In genomic region chr14:66105819-66106218, GRCh38 we compare ENCODE assay signal across 17 cellular contexts.
DNase-seq lines count a peak whose midpoint lies in the region; ATAC-seq and TF ChIP-seq lines count a peak whose summit lies in the region.
"Had no signal": no experiment of that assay in that cellular context is flagged by ENCODE, and none has a peak within 500 bp of the region (broad histone marks: within the 10 kb centered on the region; RNA-seq: fewer than 3 reads in every experiment).

No MANE protein-coding gene starts in this region.

- H3K4me3 Mint-ChIP-seq in stimulated activated naive B cell treated with anti-CD40 and anti-IgM and Interleukin-4, amounts not matched to agents 10 μg/mL and 1 μg/mL and 100 μg/mL, for 72 hours = no peak overlapping the region
- H3K4me3 Mint-ChIP-seq: activated naive CD8-positive, alpha-beta T cell treated with anti-CD3 and anti-CD28 coated beads for 36 hours; CD4-positive, alpha-beta memory T cell; HFFc6; nephron had no signal

- H3K4me1 Mint-ChIP-seq in stimulated activated naive B cell treated with anti-CD40 and anti-IgM and Interleukin-4, amounts not matched to agents 10 μg/mL and 1 μg/mL and 100 μg/mL, for 72 hours = no peaks in the 10 kb centered on the region
- H3K4me1 Mint-ChIP-seq: activated naive CD8-positive, alpha-beta T cell treated with anti-CD3 and anti-CD28 coated beads for 36 hours had no signal

- in situ Hi-C loops in brain microvascular endothelial cell (cut with HindIII; ENCODE audit: low pct_ligation_motif_present, low sequenced_read_pairs) = no loop called here

- H3K9me3 Mint-ChIP-seq in stimulated activated naive B cell treated with anti-CD40 and anti-IgM and Interleukin-4, amounts not matched to agents 10 μg/mL and 1 μg/mL and 100 μg/mL, for 72 hours = no peaks in the 10 kb centered on the region
- H3K9me3 Mint-ChIP-seq: activated naive CD8-positive, alpha-beta T cell treated with anti-CD3 and anti-CD28 coated beads for 36 hours; CD4-positive, alpha-beta memory T cell; nephron had no signal

- DNase-seq in Daoy (ENCODE audit: low read depth) (peak; percentile 41), HS-5 (ENCODE audit: low read depth) (peak; percentile 40), brain microvascular endothelial cell (peak; percentile 1), kidney epithelial cell (ENCODE audit: low read depth) (peak; percentile 1), Ammon's horn (ENCODE audit: low spot score) (no peak), NCI-H2227 (lab: John Stamatoyannopoulos, UW; ENCODE audit: unreplicated experiment) (no peak)
- DNase-seq in stimulated activated naive B cell treated with anti-CD40 and anti-IgM and Interleukin-4, amounts not matched to agents 10 μg/mL and 1 μg/mL and 100 μg/mL, for 72 hours = no peak
- DNase-seq: activated naive CD8-positive, alpha-beta T cell treated with anti-CD3 and anti-CD28 coated beads for 36 hours; CD4-positive, alpha-beta memory T cell; effector CD4-positive, alpha-beta T cell; GF-D8; HFFc6; left lung; NCI-H1092; RPMI8226 had no signal

- peaks cover 6 to 11% of the 10 kb centered on the region in 2 donors for H3K27me3 Mint-ChIP-seq in stimulated activated naive B cell treated with anti-CD40 and anti-IgM and Interleukin-4, amounts not matched to agents 10 μg/mL and 1 μg/mL and 100 μg/mL, for 72 hours

- H3K4me3 ChIP-seq in brain microvascular endothelial cell (ENCODE audit: low read depth, low read length) (no peak overlapping the region), kidney epithelial cell (ENCODE audit: low read depth, low read length) (no peak overlapping the region)
- H3K4me3 ChIP-seq: left lung had no signal

- TF ChIP-seq CTCF in brain microvascular endothelial cell (IDR thresholded peaks at IDR 0.05; ENCODE audit: low read depth, low read length, missing control alignments) (no peak), kidney epithelial cell (IDR thresholded peaks at IDR 0.05; ENCODE audit: insufficient read depth, low read length, poor library complexity, severe bottlenecking) (no peak)

- no peak for ATAC-seq in GM19023 (IDR thresholded peaks at IDR 0.05; ENCODE audit: unreplicated experiment)
- no peak for ATAC-seq in stimulated activated naive B cell treated with anti-CD40 and anti-IgM and Interleukin-4, amounts not matched to agents 10 μg/mL and 1 μg/mL and 100 μg/mL, for 72 hours (replicated peaks)
- ATAC-seq: left lung had no signal

- no peak overlapping the region for H3K27ac ChIP-seq in brain microvascular endothelial cell
- H3K27ac ChIP-seq: left lung had no signal

- no peak overlapping the region for H3K27ac Mint-ChIP-seq in stimulated activated naive B cell treated with anti-CD40 and anti-IgM and Interleukin-4, amounts not matched to agents 10 μg/mL and 1 μg/mL and 100 μg/mL, for 72 hours
- H3K27ac Mint-ChIP-seq: activated naive CD8-positive, alpha-beta T cell treated with anti-CD3 and anti-CD28 coated beads for 36 hours; HFFc6 had no signal

- no peaks in the 10 kb centered on the region for H3K36me3 Mint-ChIP-seq in stimulated activated naive B cell treated with anti-CD40 and anti-IgM and Interleukin-4, amounts not matched to agents 10 μg/mL and 1 μg/mL and 100 μg/mL, for 72 hours
- H3K36me3 Mint-ChIP-seq: activated naive CD8-positive, alpha-beta T cell treated with anti-CD3 and anti-CD28 coated beads for 36 hours; CD4-positive, alpha-beta memory T cell had no signal

- H3K36me3 ChIP-seq in brain microvascular endothelial cell (replicated peaks) (no peaks in the 10 kb centered on the region), kidney epithelial cell (ENCODE audit: control insufficient read depth, insufficient read depth, low read length) (no peaks in the 10 kb centered on the region)
- H3K36me3 ChIP-seq: left lung had no signal

- H3K27me3 ChIP-seq in brain microvascular endothelial cell (replicated peaks) (no peaks in the 10 kb centered on the region), kidney epithelial cell (ENCODE audit: control insufficient read depth, insufficient read depth, low read length) (no peaks in the 10 kb centered on the region)
- H3K27me3 ChIP-seq: left lung had no signal

Comparison
In these comparisons a context has a peak if more than half of its experiments do, and no peak if none do; other contexts are left out.
1. DNase-seq: peak in Daoy (single experiment), HS-5 (single experiment), brain microvascular endothelial cell (single experiment) and kidney epithelial cell (single experiment); none in stimulated activated naive B cell treated with anti-CD40 and anti-IgM and Interleukin-4, amounts not matched to agents 10 μg/mL and 1 μg/mL and 100 μg/mL, for 72 hours (single experiment), Ammon's horn (single experiment) and NCI-H2227 (single experiment).